Comparison of ENCODE assay signal across 1 cellular context in genomic region chr6:138372711-138373463, GRCh38.
TF ChIP-seq lines count a peak whose summit lies in the region.

No MANE protein-coding gene starts in this region.

TF ChIP-seq in GM23338, 12 proteins besides CTCF, POLR2A, EP300 and RAD21:
- TF ChIP-seq ZNF462 (CRISPR knock-in tag; IDR thresholded peaks at IDR 0.05) (no peak), EZH2phosphoT487 (IDR thresholded peaks at IDR 0.05; ENCODE audit: unreplicated experiment) (no peak), JUNB (IDR thresholded peaks at IDR 0.05; ENCODE audit: unreplicated experiment) (no peak), ZNF331 (CRISPR knock-in tag; IDR thresholded peaks at IDR 0.05; ENCODE audit: low read depth) (no peak), EZH2 (IDR thresholded peaks at IDR 0.05; ENCODE audit: low read depth, unreplicated experiment) (no peak), STAT1 (IDR thresholded peaks at IDR 0.05; ENCODE audit: unreplicated experiment) (no peak), REST (IDR thresholded peaks at IDR 0.05; ENCODE audit: unreplicated experiment) (no peak), CREB1 (CRISPR knock-in tag; IDR thresholded peaks at IDR 0.05; ENCODE audit: low read depth) (no peak), NANOG (IDR thresholded peaks at IDR 0.05; ENCODE audit: borderline replicate concordance) (no peak), POLR2AphosphoS5 (IDR thresholded peaks at IDR 0.05; ENCODE audit: low read depth) (no peak), ZNF114 (CRISPR knock-in tag; IDR thresholded peaks at IDR 0.05) (no peak), ETS1 (IDR thresholded peaks at IDR 0.05) (no peak)
